In genomic region chr2:238596571-238597551, GRCh38 we compare ENCODE assay signal across 8 cellular contexts.
DNase-seq lines count a peak whose midpoint lies in the region; ATAC-seq, FAIRE-seq and TF ChIP-seq lines count a peak whose summit lies in the region.

No MANE protein-coding gene starts in this region.

- intact Hi-C loops in kidney (cut with DNase I), result no loop called here

- no peaks in the 10 kb centered on the region for H3K36me3 ChIP-seq in brain microvascular endothelial cell (replicated peaks)
- no peaks in the 10 kb centered on the region for H3K36me3 ChIP-seq in kidney (ENCODE audit: control insufficient read depth in 1 of 2, insufficient read depth in 2 of 2, low read length in 2 of 2)
- H3K36me3 ChIP-seq in stomach smooth muscle (ENCODE audit: control insufficient read depth in 2 of 2, insufficient read depth in 2 of 2, low read length in 2 of 2), result no peaks in the 10 kb centered on the region
- H3K36me3 ChIP-seq in trophoblast cell (ENCODE audit: control insufficient read depth in 1 of 2, insufficient read depth in 2 of 2, low read length in 2 of 2), result no peaks in the 10 kb centered on the region

- H3K9me3 ChIP-seq in kidney (ENCODE audit: control insufficient read depth in 1 of 2, low read length in 2 of 2), result no peaks in the 10 kb centered on the region
- H3K9me3 ChIP-seq in stomach smooth muscle (ENCODE audit: control insufficient read depth in 2 of 2, low read length in 2 of 2), result no peaks in the 10 kb centered on the region
- peaks cover 1% of the 10 kb centered on the region for H3K9me3 ChIP-seq in trophoblast cell (ENCODE audit: insufficient read depth, low read depth, low read length)

- no peak overlapping the region for H2BK120ac ChIP-seq in trophoblast cell (ENCODE audit: insufficient read depth, low read length, poor library complexity)

- DNase-seq in HFFc6 (peak; percentile 88), brain microvascular endothelial cell (peak; percentile 62), kidney (peak; percentile 84), trophoblast cell (no peak), inferior parietal cortex (ENCODE audit: extremely low spot score) (no peak)

- no peak overlapping the region for H3K4me2 ChIP-seq in trophoblast cell (ENCODE audit: low read length)

- no peak overlapping the region for H2AK5ac ChIP-seq in trophoblast cell (ENCODE audit: low read length)

- in situ Hi-C loops in brain microvascular endothelial cell (cut with HindIII; ENCODE audit: low pct_ligation_motif_present, low sequenced_read_pairs), result no loop called here

- H3K4me1 Mint-ChIP-seq in HFFc6 (ENCODE audit: low read depth), result peaks cover 36% of the 10 kb centered on the region

- no peaks in the 10 kb centered on the region for H3K36me3 Mint-ChIP-seq in HFFc6 (ENCODE audit: low read depth)

- FAIRE-seq in kidney (lab: Jason Lieb, UNC), result no peak

- no peak overlapping the region for H2BK5ac ChIP-seq in trophoblast cell (ENCODE audit: low read depth, low read length, poor library complexity)

- no peak overlapping the region for H4K12ac ChIP-seq in trophoblast cell (ENCODE audit: low read depth, low read length)

- peaks cover 11% of the 10 kb centered on the region for H3K27me3 Mint-ChIP-seq in HFFc6 (ENCODE audit: insufficient read depth)

- WGBS in trophoblast cell (ENCODE audit: extremely low coverage, insufficient coverage, insufficient read length), result no CpG with 5 or more reads among the region's 24 CpGs

- H3K4ac ChIP-seq in trophoblast cell (ENCODE audit: low read depth, low read length), result no peak overlapping the region

- ATAC-seq in HG03342 (IDR thresholded peaks at IDR 0.05; ENCODE audit: unreplicated experiment) (no peak), GM18520 (IDR thresholded peaks at IDR 0.05; ENCODE audit: unreplicated experiment) (no peak)

- H3K27me3 ChIP-seq in brain microvascular endothelial cell (replicated peaks) (no peaks in the 10 kb centered on the region), stomach smooth muscle (ENCODE audit: control insufficient read depth in 1 of 2, insufficient read depth in 2 of 2, low read length in 2 of 2) (no peaks in the 10 kb centered on the region), trophoblast cell (ENCODE audit: insufficient read depth, low read length) (no peaks in the 10 kb centered on the region)

- TF ChIP-seq CTCF in HFFc6 (IDR thresholded peaks at IDR 0.05) (no peak), brain microvascular endothelial cell (IDR thresholded peaks at IDR 0.05; ENCODE audit: low read depth, low read length, missing control alignments) (no peak), kidney (IDR thresholded peaks at IDR 0.05; ENCODE audit: borderline replicate concordance, extremely low read depth, insufficient read depth) (no peak)

- no peak overlapping the region for H3K4me3 ChIP-seq in brain microvascular endothelial cell (ENCODE audit: low read depth, low read length)
- H3K4me3 ChIP-seq in kidney (ENCODE audit: low read length in 2 of 2), result no peak overlapping the region
- peak overlapping the region; percentile 33 to 47 for H3K4me3 ChIP-seq in stomach smooth muscle (ENCODE audit: low read length in 2 of 2)
- H3K4me3 ChIP-seq in trophoblast cell (ENCODE audit: low read depth, low read length), result no peak overlapping the region

- no peak overlapping the region for H4K91ac ChIP-seq in trophoblast cell (ENCODE audit: low read depth, low read length)

- no peak overlapping the region for H3K23ac ChIP-seq in trophoblast cell (ENCODE audit: low read length)

- H3K27ac ChIP-seq in brain microvascular endothelial cell (no peak overlapping the region), kidney (ENCODE audit: low read depth in 2 of 2, low read length in 2 of 2) (peak overlapping the region in 1 of 2 donors; percentile 64), stomach smooth muscle (ENCODE audit: low read length) (peak overlapping the region; percentile 94), trophoblast cell (ENCODE audit: low read depth, low read length) (no peak overlapping the region)

- H2BK12ac ChIP-seq in trophoblast cell (ENCODE audit: low read length), result no peak overlapping the region

- H3K4me1 ChIP-seq in kidney (ENCODE audit: control insufficient read depth in 1 of 2, insufficient read depth in 1 of 2, low read depth in 1 of 2, low read length in 2 of 2) (peaks cover 6 to 9% of the 10 kb centered on the region in 2 donors), stomach smooth muscle (ENCODE audit: control insufficient read depth, insufficient read depth, low read length) (peaks cover 48% of the 10 kb centered on the region), trophoblast cell (ENCODE audit: control insufficient read depth in 1 of 2, insufficient read depth in 2 of 2, low read length in 2 of 2) (peaks cover 0 to 2% of the 10 kb centered on the region in 2 experiments)

- no peak overlapping the region for H2AFZ ChIP-seq in trophoblast cell (ENCODE audit: insufficient read depth, low read length, poor library complexity)

- H3K27ac Mint-ChIP-seq in HFFc6, result peak overlapping the region; percentile 75

- no peak overlapping the region for H4K8ac ChIP-seq in trophoblast cell (ENCODE audit: low read depth, low read length)

- H3K14ac ChIP-seq in trophoblast cell (ENCODE audit: low read length), result no peak overlapping the region

- no peaks in the 10 kb centered on the region for H3K79me1 ChIP-seq in trophoblast cell (ENCODE audit: low read length)

- H3K79me2 ChIP-seq in trophoblast cell (ENCODE audit: control insufficient read depth, insufficient read depth, low read length, poor library complexity), result no peaks in the 10 kb centered on the region

- no peak overlapping the region for H3K9ac ChIP-seq in kidney (ENCODE audit: low read length in 2 of 2)
- peak overlapping the region; percentile 58 to 62 for H3K9ac ChIP-seq in stomach smooth muscle (ENCODE audit: low read length in 2 of 2)
- H3K9ac ChIP-seq in trophoblast cell (ENCODE audit: low read length), result no peak overlapping the region

- peak overlapping the region; percentile 76 for H3K4me3 Mint-ChIP-seq in HFFc6

- H3K9me3 Mint-ChIP-seq in HFFc6, result no peaks in the 10 kb centered on the region

- no peak overlapping the region for H3K18ac ChIP-seq in trophoblast cell (ENCODE audit: low read length)

Comparison
In these comparisons a context has a peak if more than half of its experiments do, and no peak if none do; other contexts are left out.
1. DNase-seq: peak in HFFc6 (single experiment), brain microvascular endothelial cell (single experiment) and kidney (single experiment); none in trophoblast cell (0 of 2) and inferior parietal cortex (single experiment).
2. H3K4me3 ChIP-seq: peak in stomach smooth muscle (2 of 2); none in brain microvascular endothelial cell (single experiment), kidney (0 of 2) and trophoblast cell (single experiment).
3. H3K9ac ChIP-seq: peak in stomach smooth muscle (2 of 2); none in kidney (0 of 2) and trophoblast cell (single experiment).